12 cellular contexts compared by ENCODE assay signal in genomic region chr7:47582748-47583740, GRCh38. TPM values are rescaled to one million over a fixed set of nuclear protein-coding genes. Genes with fewer than 3 reads are reported as not detected.
A peak's percentile ranks its signal among the peaks of the same experiment; 100 is the strongest.
DNase-seq lines count a peak whose midpoint lies in the region; ATAC-seq and TF ChIP-seq lines count a peak whose summit lies in the region.
"Had no signal": no experiment of that assay in that cellular context is flagged by ENCODE, and none has a peak within 500 bp of the region (broad histone marks: within the 10 kb centered on the region; RNA-seq: fewer than 3 reads in every experiment).

No MANE protein-coding gene starts in this region.

- DNase-seq in EH (ENCODE audit: low read depth) (peak; percentile 50), RWPE2 (ENCODE audit: low spot score) (no peak), esophagus squamous epithelium (lab: John Stamatoyannopoulos, UW) (no peak), SK-N-DZ (ENCODE audit: low spot score) (no peak), NCI-H2227 (lab: John Stamatoyannopoulos, UW; ENCODE audit: unreplicated experiment) (no peak)
- DNase-seq: CD4-positive, alpha-beta memory T cell; colonic mucosa; NCI-H2029 treated with DMSO at 0.1 percent for 48 hours; WERI-Rb-1 had no signal

- intact Hi-C loops in esophagus squamous epithelium (cut with DNase I): no loop called here

- 77 to 87% methylated on average over 6 to 11 of the region's 15 CpGs for WGBS in esophagus squamous epithelium, 2 donors

- peak overlapping the region; percentile 1 for H3K27ac ChIP-seq in RWPE2 (ENCODE audit: poor library complexity, severe bottlenecking)
- no peak overlapping the region for H3K27ac ChIP-seq in iPS-20b (ENCODE audit: low read length)
- H3K27ac ChIP-seq in skin epidermis: peak overlapping the region in 12 of 21 experiments; percentile 53 to 97 (median 86)
- H3K27ac ChIP-seq in esophagus squamous epithelium: peak overlapping the region in 1 of 4 donors; percentile 83
- H3K27ac ChIP-seq: colonic mucosa, WERI-Rb-1 had no signal

- H3K36me3 ChIP-seq in RWPE2 (ENCODE audit: low read depth) (peaks cover 12% of the 10 kb centered on the region), iPS-20b (ENCODE audit: insufficient read depth, low read depth, low read length) (no peaks in the 10 kb centered on the region; the same call in 1 of the 2 replicates), esophagus squamous epithelium (no peaks in the 10 kb centered on the region)
- H3K36me3 ChIP-seq: colonic mucosa, WERI-Rb-1 had no signal

- H3K27me3 ChIP-seq in RWPE2 (ENCODE audit: insufficient read depth, poor library complexity, severe bottlenecking): no peaks in the 10 kb centered on the region
- peaks cover 21% of the 10 kb centered on the region for H3K27me3 ChIP-seq in iPS-20b (ENCODE audit: insufficient read depth, low read length)
- H3K27me3 ChIP-seq in esophagus squamous epithelium: peaks cover 0 to 80% (median 0%) of the 10 kb centered on the region in 4 donors
- H3K27me3 ChIP-seq: colonic mucosa had no signal

- H3K9me3 ChIP-seq in RWPE2 (ENCODE audit: severe bottlenecking): peaks cover 2% of the 10 kb centered on the region
- no peaks in the 10 kb centered on the region for H3K9me3 ChIP-seq in iPS-20b (ENCODE audit: insufficient read depth, low read depth, low read length)
- no peaks in the 10 kb centered on the region for H3K9me3 ChIP-seq in esophagus squamous epithelium
- H3K9me3 ChIP-seq: colonic mucosa had no signal

- ATAC-seq in RWPE2 (ENCODE audit: low read depth) (no peak), HG02623 (IDR thresholded peaks at IDR 0.05; ENCODE audit: unreplicated experiment) (no peak)

- TF ChIP-seq CTCF in RWPE2 (IDR thresholded peaks at IDR 0.05; ENCODE audit: poor library complexity, severe bottlenecking): no peak
- TF ChIP-seq CTCF in esophagus squamous epithelium (IDR thresholded peaks at IDR 0.05): no peak

- no peak overlapping the region for H3K9ac ChIP-seq in iPS-20b (ENCODE audit: low read depth, low read length)

- TF ChIP-seq POLR2A in esophagus squamous epithelium (IDR thresholded peaks at IDR 0.05): no peak

- H3K4me3 ChIP-seq in RWPE2 (ENCODE audit: severe bottlenecking) (no peak overlapping the region), iPS-20b (ENCODE audit: low read length) (peak overlapping the region; percentile 78; the same call in 1 of the 2 replicates), skin epidermis (peak overlapping the region in 1 of 7 experiments; percentile 72), esophagus squamous epithelium (peak overlapping the region in 1 of 4 donors; percentile 78)

- H3K4me1 ChIP-seq in RWPE2 (ENCODE audit: insufficient read depth, poor library complexity, severe bottlenecking) (peaks cover 25% of the 10 kb centered on the region), iPS-20b (ENCODE audit: insufficient read depth, low read length) (peaks cover 10% of the 10 kb centered on the region), esophagus squamous epithelium (peaks cover 24 to 81% (median 25%) of the 10 kb centered on the region in 3 donors)

RNA-seq across cellular contexts. Expression of gene TNS3, which starts 1.1 kb away (rescaled TPM):
- total RNA-seq in esophagus squamous epithelium: 10 to 100 TPM in 2 of 4 donors, 1 to 10 TPM in 2; 6.6 to 16.0 (median 9.6) TPM
- 14.4 and 16.0 TPM in 2 replicates for polyA plus RNA-seq in SK-N-DZ (2014; cell fraction: cytosol; rRNA removed)
- polyA plus RNA-seq in SK-N-DZ (2014; cell fraction: nucleus; rRNA removed): 12.0 and 12.8 TPM in 2 replicates
